ENCODE assay signal across 8 cellular contexts in genomic region chr14:20412876-20413784, GRCh38. TPM values are rescaled to one million over a fixed set of nuclear protein-coding genes. Genes with fewer than 3 reads are reported as not detected.
DNase-seq lines count a peak whose midpoint lies in the region; ATAC-seq and TF ChIP-seq lines count a peak whose summit lies in the region.

Gene TEP1 (minus strand): TSS chr14:20413501. CDS start chr14:20408439, 5,062 bp downstream.

- H3K27me3 ChIP-seq in skeletal muscle satellite cell (ENCODE audit: control insufficient read depth, insufficient read depth, low read length), result no peaks in the 10 kb centered on the region

- H3K4me1 ChIP-seq in skeletal muscle satellite cell (ENCODE audit: control insufficient read depth, insufficient read depth, low read length), result peaks cover 20% of the 10 kb centered on the region

- ATAC-seq in HG03097 (IDR thresholded peaks at IDR 0.05; ENCODE audit: low FRiP score, unreplicated experiment), result peak; percentile 57

- H3K9me3 ChIP-seq in iPS-18c (ENCODE audit: control insufficient read depth, insufficient read depth, low read length) (peaks cover 2% of the 10 kb centered on the region), skeletal muscle satellite cell (replicated peaks; ENCODE audit: low read length) (no peaks in the 10 kb centered on the region)

- in situ Hi-C loops in T47D (cut with HindIII; ENCODE audit: low pct_unique_long_range_greater_than_20kb, low sequenced_read_pairs), result no loop called here

- H3K4me3 ChIP-seq in iPS-18c (ENCODE audit: insufficient read depth, low read depth, low read length), result peak within 1 kb of the TSS; percentile 99
- peak within 1 kb of the TSS; percentile 98 for H3K4me3 ChIP-seq in skeletal muscle satellite cell (ENCODE audit: low read length)

- H3K27ac ChIP-seq in 22Rv1 (peak within 1 kb of the TSS; percentile 92), VCaP (peak within 1 kb of the TSS; percentile 86)

- peaks cover 3% of the 10 kb centered on the region for H3K36me3 ChIP-seq in skeletal muscle satellite cell (ENCODE audit: insufficient read depth, low read length)

- TF ChIP-seq CTCF in 22Rv1 (IDR thresholded peaks at IDR 0.05), result no peak
- TF ChIP-seq CTCF in VCaP (conservative IDR thresholded peaks at IDR 0.05), result no peak

- peak; percentile 90 for DNase-seq in NCI-H2171 treated with DMSO at 0.1 percent for 48 hours (lab: John Stamatoyannopoulos, UW)
- peak; percentile 49 to 85 for DNase-seq in T47D (ENCODE audit: low read depth in 1 of 2, low spot score in 1 of 2)

- H3K9ac ChIP-seq in skeletal muscle satellite cell (ENCODE audit: low read depth, low read length), result peak within 1 kb of the TSS; percentile 97

- TF ChIP-seq POLR2A in GM18526 (IDR thresholded peaks at IDR 0.05; ENCODE audit: extremely low read depth, insufficient read length), result peak; percentile 78

- peak within 1 kb of the TSS; percentile 92 for H3K4me2 ChIP-seq in skeletal muscle satellite cell (ENCODE audit: low read length)

RNA-seq across cellular contexts. Expression of gene TEP1, which starts in this region (rescaled TPM):
- total RNA-seq in skeletal muscle satellite cell (2012; rRNA removed), result 12.2 and 16.8 TPM in 2 replicates

Comparison
In these comparisons a context has a peak if more than half of its experiments do, and no peak if none do; other contexts are left out.
1. Peak in every context shown above with its lines: DNase-seq, ATAC-seq, H3K4me3 ChIP-seq and H3K27ac ChIP-seq.